Comparison of ENCODE assay signal across 13 cellular contexts in genomic region chr7:116028808-116029207, GRCh38. TPM values are rescaled to one million over a fixed set of nuclear protein-coding genes. Genes with fewer than 3 reads are reported as not detected.
DNase-seq lines count a peak whose midpoint lies in the region; ATAC-seq, FAIRE-seq and TF ChIP-seq lines count a peak whose summit lies in the region.
"Had no signal": no experiment of that assay in that cellular context is flagged by ENCODE, and none has a peak within 500 bp of the region (broad histone marks: within the 10 kb centered on the region; RNA-seq: fewer than 3 reads in every experiment).

No MANE protein-coding gene starts in this region.

- H3K4me1 ChIP-seq in thoracic aorta (ENCODE audit: control insufficient read depth in 1 of 2, low read depth in 2 of 2) (no peaks in the 10 kb centered on the region), gastroesophageal sphincter (no peaks in the 10 kb centered on the region), HepG2 (ENCODE audit: insufficient read depth, low read length) (no peaks in the 10 kb centered on the region)

- no peak for TF ChIP-seq POLR2A in gastroesophageal sphincter (IDR thresholded peaks at IDR 0.05)
- TF ChIP-seq POLR2A in HepG2 (IDR thresholded peaks at IDR 0.05; ENCODE audit: insufficient read depth in 1 of 2, low read depth in 2 of 2, low read length in 2 of 2), result no peak

- H4K20me1 ChIP-seq in HepG2 (ENCODE audit: insufficient read depth, low read length), result no peaks in the 10 kb centered on the region

- H3K9ac ChIP-seq in HepG2 (ENCODE audit: insufficient read depth, low read depth, low read length), result no peak overlapping the region
- H3K9ac ChIP-seq: SK-N-SH had no signal

- H3K9me3 ChIP-seq in thoracic aorta, result no peaks in the 10 kb centered on the region
- H3K9me3 ChIP-seq in gastroesophageal sphincter, result no peaks in the 10 kb centered on the region
- H3K9me3 ChIP-seq in HepG2 (ENCODE audit: low read length), result no peaks in the 10 kb centered on the region
- H3K9me3 ChIP-seq: A549, SK-N-SH had no signal

- BruUV-seq in HepG2 (replicated peaks; lab: Mats Ljungman, UMichigan), result no TSS peak

- no peak for FAIRE-seq in HepG2 (lab: Jason Lieb, UNC)
- FAIRE-seq: A549, astrocyte had no signal

- in situ Hi-C loops in HepG2 (cut with HindIII; ENCODE audit: extremely low pct_ligation_motif_present, low pct_unique_long_range_greater_than_20kb), result no loop called here

- H3K36me3 ChIP-seq in thoracic aorta (no peaks in the 10 kb centered on the region), gastroesophageal sphincter (no peaks in the 10 kb centered on the region), HepG2 (replicated peaks in 1 of 2; ENCODE audit: control insufficient read depth in 1 of 2, insufficient read depth in 2 of 2, low read length in 2 of 2) (no peaks in the 10 kb centered on the region)

- ATAC-seq in HG02840 (IDR thresholded peaks at IDR 0.05; ENCODE audit: low FRiP score, unreplicated experiment), result peak; percentile 57
- peak; percentile 54 for ATAC-seq in HG03575 (IDR thresholded peaks at IDR 0.05; ENCODE audit: extremely low read depth, insufficient number of reproducible peaks, low FRiP score, unreplicated experiment)
- no peak for ATAC-seq in thoracic aorta (ENCODE audit: insufficient number of reproducible peaks, low FRiP score, low read depth)
- no peak for ATAC-seq in gastroesophageal sphincter
- ATAC-seq in HepG2, result no peak
- ATAC-seq: A549, left lobe of liver had no signal

- POLR2A ChIA-PET in HepG2 (lab: Yijun Ruan, JAX), result no interaction called here

- DNase-seq in SIG-M5 treated with dmso at 0.1 percent for 504 hours (lab: John Stamatoyannopoulos, UW; ENCODE audit: unreplicated experiment) (peak; percentile 30), SIG-M5 (lab: John Stamatoyannopoulos, UW) (no peak), thoracic aorta (ENCODE audit: low spot score) (no peak), HepG2 (ENCODE audit: low spot score) (no peak)
- no peak for DNase-seq in stimulated activated CD4-positive, alpha-beta T cell treated with anti-CD3 and anti-CD28 coated beads, Interleukin-1b, Interleukin-23, amount 100 ng/mL, for 48 hours
- DNase-seq: GDM1, SK-N-SH had no signal

- H3K27me3 ChIP-seq in thoracic aorta (replicated peaks; ENCODE audit: insufficient read depth) (no peaks in the 10 kb centered on the region), gastroesophageal sphincter (no peaks in the 10 kb centered on the region), HepG2 (ENCODE audit: control insufficient read depth in 1 of 2, insufficient read depth in 2 of 2, low read length in 2 of 2) (no peaks in the 10 kb centered on the region)

- no peaks in the 10 kb centered on the region for H3K79me2 ChIP-seq in HepG2 (ENCODE audit: insufficient read depth, low read length)

- no peak overlapping the region for H3K27ac ChIP-seq in thoracic aorta
- H3K27ac ChIP-seq in gastroesophageal sphincter, result no peak overlapping the region
- H3K27ac ChIP-seq in HepG2 (ENCODE audit: extremely low read length, insufficient read depth, low read length), result no peak overlapping the region
- H3K27ac ChIP-seq: A549 had no signal

- H3K4me3 ChIP-seq in thoracic aorta (peak overlapping the region; percentile 46), gastroesophageal sphincter (no peak overlapping the region), HepG2 (replicated peaks in 1 of 3; ENCODE audit: insufficient read depth in 1 of 3, low read depth in 2 of 3, low read length in 3 of 3) (no peak overlapping the region)
- H3K4me3 ChIP-seq: A549 had no signal

- no peak overlapping the region for H3K4me2 ChIP-seq in HepG2 (ENCODE audit: low read depth, low read length)
- H3K4me2 ChIP-seq: A549, SK-N-SH had no signal

- no peak overlapping the region for H2AFZ ChIP-seq in HepG2 (ENCODE audit: low read length)

- TF ChIP-seq EP300 in gastroesophageal sphincter (IDR thresholded peaks at IDR 0.05) (no peak), HepG2 (IDR thresholded peaks at IDR 0.05; ENCODE audit: low read depth in 2 of 2, low read length in 2 of 2) (no peak), HepG2 (CRISPR knock-in tag; IDR thresholded peaks at IDR 0.05; ENCODE audit: borderline replicate concordance) (no peak)

- no peak for TF ChIP-seq RAD21 in HepG2 (CRISPR knock-in tag; IDR thresholded peaks at IDR 0.05)

- TF ChIP-seq CTCF in thoracic aorta (IDR thresholded peaks at IDR 0.05), result no peak
- no peak for TF ChIP-seq CTCF in gastroesophageal sphincter (IDR thresholded peaks at IDR 0.05)
- no peak for TF ChIP-seq CTCF in HepG2 (CRISPR knock-in tag; IDR thresholded peaks at IDR 0.05)

- intact Hi-C loops in HepG2 (cut with micrococcal nuclease; ENCODE audit: unreplicated experiment), result no loop called here

- WGBS in gastroesophageal sphincter (ENCODE audit: low coverage in 1 of 2), 2 donors, result 78 to 90% methylated on average over 2 of the region's 2 CpGs
- WGBS in HepG2 (ENCODE audit: low lambda C conversion rate), result 92% methylated on average over 2 of the region's 2 CpGs

- CTCF ChIA-PET in HepG2 (lab: Yijun Ruan, JAX; ENCODE audit: low intra/inter-chr PET ratio, low total read pairs), result no interaction called here

TF ChIP-seq in HepG2, 621 proteins besides CTCF, POLR2A, EP300 and RAD21 (continues in another document):
- TF ChIP-seq ZNF430 (CRISPR knock-in tag; IDR thresholded peaks at IDR 0.05) (no peak), HCFC1 (IDR thresholded peaks at IDR 0.05; ENCODE audit: low read depth, low read length) (no peak), ZZZ3 (CRISPR knock-in tag; IDR thresholded peaks at IDR 0.05; ENCODE audit: borderline replicate concordance) (no peak), ZNF652 (CRISPR knock-in tag; IDR thresholded peaks at IDR 0.05; ENCODE audit: borderline replicate concordance, low read depth) (no peak), ZNF331 (CRISPR knock-in tag; IDR thresholded peaks at IDR 0.05) (no peak), MYC (CRISPR knock-in tag; IDR thresholded peaks at IDR 0.05; ENCODE audit: borderline replicate concordance) (no peak), NRL (CRISPR knock-in tag; IDR thresholded peaks at IDR 0.05; ENCODE audit: borderline replicate concordance) (no peak), ZNF629 (CRISPR knock-in tag; conservative IDR thresholded peaks at IDR 0.05) (no peak)
- TF ChIP-seq, protein P1, sequence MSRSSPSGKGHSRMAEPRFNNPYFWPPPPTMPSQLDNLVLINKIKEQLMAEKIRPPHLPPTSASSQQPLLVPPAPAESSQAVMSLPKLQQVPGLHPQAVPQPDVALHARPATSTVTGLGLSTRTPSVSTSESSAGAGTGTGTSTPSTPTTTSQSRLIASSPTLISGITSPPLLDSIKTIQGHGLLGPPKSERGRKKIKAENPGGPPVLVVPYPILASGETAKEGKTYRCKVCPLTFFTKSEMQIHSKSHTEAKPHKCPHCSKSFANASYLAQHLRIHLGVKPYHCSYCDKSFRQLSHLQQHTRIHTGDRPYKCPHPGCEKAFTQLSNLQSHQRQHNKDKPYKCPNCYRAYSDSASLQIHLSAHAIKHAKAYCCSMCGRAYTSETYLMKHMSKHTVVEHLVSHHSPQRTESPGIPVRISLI (CRISPR knock-in tag; IDR thresholded peaks at IDR 0.05; ENCODE audit: borderline replicate concordance), result no peak

RNA-seq across cellular contexts. Expression of gene TFEC, which starts 1.8 kb away (rescaled TPM):
- total RNA-seq in thoracic aorta (1 to 10 TPM; 8.4 to 8.5 TPM), gastroesophageal sphincter (1 to 10 TPM; 3.3 to 6.2 (median 4.9) TPM), HepG2 (2016; rRNA removed; fragmentation: Illumina TruSeq; extraction: Trizol) (not detected in 2 replicates)
- total RNA-seq in HepG2 (2016; cell fraction: cytosol; rRNA removed; fragmentation: Illumina TruSeq; extraction: Trizol; ENCODE audit: low read depth), result not detected in 2 replicates
- not detected in 2 replicates for total RNA-seq in HepG2 (2016; cell fraction: insoluble cytoplasmic fraction; rRNA removed; fragmentation: Illumina TruSeq; extraction: Trizol)
- total RNA-seq in HepG2 (2016; cell fraction: membrane; rRNA removed; fragmentation: Illumina TruSeq; extraction: Trizol), result not detected in 2 replicates
- not detected in 2 replicates for total RNA-seq in HepG2 (2016; cell fraction: nucleus; rRNA removed; fragmentation: Illumina TruSeq; extraction: Trizol)
- not detected in 2 replicates for polyA plus RNA-seq in HepG2 (2011; rRNA removed)
- not detected in 2 replicates for polyA plus RNA-seq in HepG2 (2011; cell fraction: cytosol; rRNA removed)
- polyA plus RNA-seq in HepG2 (2011; cell fraction: nucleus; rRNA removed), result not detected in 2 replicates
- polyA plus RNA-seq in HepG2 (2012), result not detected in 2 replicates
- polyA plus RNA-seq in HepG2 (2016; cell fraction: cytosol; fragmentation: Illumina TruSeq; extraction: Trizol; ENCODE audit: low read depth), result not detected in 2 replicates
- not detected in 2 replicates for polyA plus RNA-seq in HepG2 (2016; cell fraction: insoluble cytoplasmic fraction; fragmentation: Illumina TruSeq; extraction: Trizol; ENCODE audit: low read depth)
- not detected in 2 replicates for polyA plus RNA-seq in HepG2 (2016; cell fraction: membrane; fragmentation: Illumina TruSeq; extraction: Trizol; ENCODE audit: low read depth)
- not detected in 2 replicates for polyA plus RNA-seq in HepG2 (2016; cell fraction: nucleus; fragmentation: Illumina TruSeq; extraction: Trizol; ENCODE audit: insufficient read depth, low read depth)
- polyA minus RNA-seq in HepG2 (2011; rRNA and poly(A)+ RNA removed; ENCODE audit: low replicate concordance), result 0.02 TPM in 1 of 2 replicates, not detected in the other
- not detected in 2 replicates for polyA minus RNA-seq in HepG2 (2011; cell fraction: cytosol; rRNA and poly(A)+ RNA removed)
- polyA minus RNA-seq in HepG2 (2011; cell fraction: nucleus; rRNA and poly(A)+ RNA removed), result not detected in 2 replicates
- polyA plus RNA-seq: SK-N-SH had no signal

Comparison
In these comparisons a context has a peak if more than half of its experiments do, and no peak if none do; other contexts are left out.
1. ATAC-seq: peak in HG02840 (single experiment) and HG03575 (single experiment); none in thoracic aorta (single experiment), gastroesophageal sphincter (single experiment) and HepG2 (single experiment).